ENCODE assay signal across 15 cellular contexts in genomic region chr5:77590347-77590746, GRCh38. TPM values are rescaled to one million over a fixed set of nuclear protein-coding genes. Genes with fewer than 3 reads are reported as not detected.
DNase-seq lines count a peak whose midpoint lies in the region; ATAC-seq and TF ChIP-seq lines count a peak whose summit lies in the region.
"Had no signal": no experiment of that assay in that cellular context is flagged by ENCODE, and none has a peak within 500 bp of the region (broad histone marks: within the 10 kb centered on the region; RNA-seq: fewer than 3 reads in every experiment).

No MANE protein-coding gene starts in this region.

- no peaks in the 10 kb centered on the region for H3K36me3 ChIP-seq in GM23338 (ENCODE audit: insufficient read depth)

- no peak overlapping the region for H3K4me2 ChIP-seq in GM23338

- H3F3A ChIP-seq in GM23338 (replicated peaks; ENCODE audit: low read depth): no peaks in the 10 kb centered on the region

- H3K4me1 Mint-ChIP-seq in GM23338 (no peaks in the 10 kb centered on the region), naive B cell (peaks cover 7 to 13% (median 11%) of the 10 kb centered on the region in 3 donors)

- TF ChIP-seq CTCF in GM23338 (conservative IDR thresholded peaks at IDR 0.05; ENCODE audit: low read depth in 2 of 2): no peak

- H3K9me2 ChIP-seq in GM23338 (ENCODE audit: insufficient read depth): no peaks in the 10 kb centered on the region

- H3K9me3 Mint-ChIP-seq in GM23338 (peaks cover 11% of the 10 kb centered on the region; the same call in 2 of the 3 replicates), naive B cell (peaks cover 0 to 9% (median 6%) of the 10 kb centered on the region in 7 donors)
- H3K9me3 Mint-ChIP-seq: activated T-helper 2 cell treated with anti-CD3 and anti-CD28 coated beads, Interferon-gamma antibody, Interleukin-2, Interleukin-4, amounts not matched to agents 10 μg/mL and 5 μg/mL and 100 μg/mL, durations not matched to agents 14 hours and 24 hours and 36 hours had no signal

- H4K20me1 ChIP-seq in GM23338 (replicated peaks; ENCODE audit: insufficient read depth): no peaks in the 10 kb centered on the region

- no peak overlapping the region for H3K4me3 Mint-ChIP-seq in GM23338
- H3K4me3 Mint-ChIP-seq in naive B cell: peak overlapping the region in 4 of 8 donors; percentile 13 to 68 (median 42)

- no peaks in the 10 kb centered on the region for H3K79me2 ChIP-seq in GM23338 (replicated peaks; ENCODE audit: insufficient read depth)

- no peaks in the 10 kb centered on the region for H3K27me3 ChIP-seq in GM23338 (ENCODE audit: insufficient read depth)

- no peak overlapping the region for H3K27ac Mint-ChIP-seq in GM23338
- peak overlapping the region in 2 of 6 donors; percentile 8 to 75 for H3K27ac Mint-ChIP-seq in naive B cell
- H3K27ac Mint-ChIP-seq: activated T-helper 2 cell treated with anti-CD3 and anti-CD28 coated beads, Interferon-gamma antibody, Interleukin-2, Interleukin-4, amounts not matched to agents 10 μg/mL and 5 μg/mL and 100 μg/mL, durations not matched to agents 14 hours and 24 hours and 36 hours had no signal

- no peaks in the 10 kb centered on the region for H3K4me1 ChIP-seq in GM23338 (ENCODE audit: insufficient read depth)

- H3K4me3 ChIP-seq in GM23338: no peak overlapping the region

- 0 out of 2 replicates have a peak overlapping the region, but pooled peaks have one; percentile 14 for H2AFZ ChIP-seq in GM23338

- peak; percentile 68 for ATAC-seq in GM18511 (IDR thresholded peaks at IDR 0.05; ENCODE audit: unreplicated experiment)
- ATAC-seq in GM23338: peak; percentile 68
- peak; percentile 94 to 95 for ATAC-seq in naive B cell (ENCODE audit: low read depth in 2 of 2)
- ATAC-seq: Right ventricle myocardium inferior had no signal

- no peak overlapping the region for H3K27ac ChIP-seq in GM23338 (ENCODE audit: low read depth)

- H3K36me3 Mint-ChIP-seq in GM23338 (ENCODE audit: low read depth): no peaks in the 10 kb centered on the region
- H3K36me3 Mint-ChIP-seq in naive B cell: no peaks in the 10 kb centered on the region

- H3K27me3 Mint-ChIP-seq in GM23338 (ENCODE audit: insufficient read depth, low read depth, poor library complexity) (no peaks in the 10 kb centered on the region), naive B cell (peaks cover 16 to 33% (median 17%) of the 10 kb centered on the region in 3 donors)

- DNase-seq in GM23338 (ENCODE audit: low spot score) (peak; percentile 6), NCI-H524 (lab: John Stamatoyannopoulos, UW) (peak; percentile 40 to 82), naive B cell (peak; percentile 41), NCI-H748 treated with DMSO at 0.1 percent for 48 hours (lab: John Stamatoyannopoulos, UW) (no peak), NCI-H146 treated with DMSO at 0.1 percent for 48 hours (lab: John Stamatoyannopoulos, UW; ENCODE audit: unreplicated experiment) (no peak)
- DNase-seq in effector CD4-positive, alpha-beta T cell: no peak
- no peak for DNase-seq in activated CD8-positive, alpha-beta memory T cell treated with anti-CD3 and anti-CD28 coated beads for 24 hours
- DNase-seq: activated CD4-positive, alpha-beta T cell treated with anti-CD3 and anti-CD28 coated beads for 48 hours; NCI-H226; substantia nigra had no signal

TF ChIP-seq in GM23338, 12 proteins besides CTCF, POLR2A, EP300 and RAD21 (continues in another document):
- TF ChIP-seq STAT1 (IDR thresholded peaks at IDR 0.05; ENCODE audit: unreplicated experiment) (no peak), JUNB (IDR thresholded peaks at IDR 0.05; ENCODE audit: unreplicated experiment) (no peak), EZH2phosphoT487 (IDR thresholded peaks at IDR 0.05; ENCODE audit: unreplicated experiment) (no peak)
- TF ChIP-seq, protein P1, sequence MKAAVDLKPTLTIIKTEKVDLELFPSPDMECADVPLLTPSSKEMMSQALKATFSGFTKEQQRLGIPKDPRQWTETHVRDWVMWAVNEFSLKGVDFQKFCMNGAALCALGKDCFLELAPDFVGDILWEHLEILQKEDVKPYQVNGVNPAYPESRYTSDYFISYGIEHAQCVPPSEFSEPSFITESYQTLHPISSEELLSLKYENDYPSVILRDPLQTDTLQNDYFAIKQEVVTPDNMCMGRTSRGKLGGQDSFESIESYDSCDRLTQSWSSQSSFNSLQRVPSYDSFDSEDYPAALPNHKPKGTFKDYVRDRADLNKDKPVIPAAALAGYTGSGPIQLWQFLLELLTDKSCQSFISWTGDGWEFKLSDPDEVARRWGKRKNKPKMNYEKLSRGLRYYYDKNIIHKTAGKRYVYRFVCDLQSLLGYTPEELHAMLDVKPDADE (IDR thresholded peaks at IDR 0.05): no peak
- TF ChIP-seq, protein P2, sequence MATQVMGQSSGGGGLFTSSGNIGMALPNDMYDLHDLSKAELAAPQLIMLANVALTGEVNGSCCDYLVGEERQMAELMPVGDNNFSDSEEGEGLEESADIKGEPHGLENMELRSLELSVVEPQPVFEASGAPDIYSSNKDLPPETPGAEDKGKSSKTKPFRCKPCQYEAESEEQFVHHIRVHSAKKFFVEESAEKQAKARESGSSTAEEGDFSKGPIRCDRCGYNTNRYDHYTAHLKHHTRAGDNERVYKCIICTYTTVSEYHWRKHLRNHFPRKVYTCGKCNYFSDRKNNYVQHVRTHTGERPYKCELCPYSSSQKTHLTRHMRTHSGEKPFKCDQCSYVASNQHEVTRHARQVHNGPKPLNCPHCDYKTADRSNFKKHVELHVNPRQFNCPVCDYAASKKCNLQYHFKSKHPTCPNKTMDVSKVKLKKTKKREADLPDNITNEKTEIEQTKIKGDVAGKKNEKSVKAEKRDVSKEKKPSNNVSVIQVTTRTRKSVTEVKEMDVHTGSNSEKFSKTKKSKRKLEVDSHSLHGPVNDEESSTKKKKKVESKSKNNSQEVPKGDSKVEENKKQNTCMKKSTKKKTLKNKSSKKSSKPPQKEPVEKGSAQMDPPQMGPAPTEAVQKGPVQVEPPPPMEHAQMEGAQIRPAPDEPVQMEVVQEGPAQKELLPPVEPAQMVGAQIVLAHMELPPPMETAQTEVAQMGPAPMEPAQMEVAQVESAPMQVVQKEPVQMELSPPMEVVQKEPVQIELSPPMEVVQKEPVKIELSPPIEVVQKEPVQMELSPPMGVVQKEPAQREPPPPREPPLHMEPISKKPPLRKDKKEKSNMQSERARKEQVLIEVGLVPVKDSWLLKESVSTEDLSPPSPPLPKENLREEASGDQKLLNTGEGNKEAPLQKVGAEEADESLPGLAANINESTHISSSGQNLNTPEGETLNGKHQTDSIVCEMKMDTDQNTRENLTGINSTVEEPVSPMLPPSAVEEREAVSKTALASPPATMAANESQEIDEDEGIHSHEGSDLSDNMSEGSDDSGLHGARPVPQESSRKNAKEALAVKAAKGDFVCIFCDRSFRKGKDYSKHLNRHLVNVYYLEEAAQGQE (IDR thresholded peaks at IDR 0.05; ENCODE audit: unreplicated experiment): no peak

RNA-seq across cellular contexts. Expression of gene OTP, which starts 48.2 kb away (rescaled TPM):
- not detected in 2 replicates for total RNA-seq in GM23338 (2014; rRNA removed; shearing (Covaris generic))
- polyA plus RNA-seq in GM23338 (2016; fragmentation: Nextera tagmentation; extraction: Ambion mirVana) (not detected in 2 replicates), naive B cell (ENCODE audit: low read depth in 6 of 6) (not detected)
- total RNA-seq: activated T-helper 2 cell treated with anti-CD3 and anti-CD28 coated beads, Interferon-gamma antibody, Interleukin-2, Interleukin-4, amounts not matched to agents 10 μg/mL and 5 μg/mL and 100 μg/mL, durations not matched to agents 14 hours and 24 hours and 36 hours; mononuclear cell; Right ventricle myocardium inferior had no signal
- polyA plus RNA-seq: esophagus had no signal

Comparison
In these comparisons a context has a peak if more than half of its experiments do, and no peak if none do; other contexts are left out.
1. DNase-seq: peak in GM23338 (single experiment), NCI-H524 (2 of 2) and naive B cell (single experiment); none in NCI-H748 treated with DMSO at 0.1 percent for 48 hours (single experiment), effector CD4-positive, alpha-beta T cell (single experiment), activated CD8-positive, alpha-beta memory T cell treated with anti-CD3 and anti-CD28 coated beads for 24 hours (single experiment) and NCI-H146 treated with DMSO at 0.1 percent for 48 hours (single experiment).
2. Peak in every context shown above with its lines, with median percentiles within 50 percentile points of each other: ATAC-seq.